9 cellular contexts compared by ENCODE assay signal in the genomic region with DNA sequence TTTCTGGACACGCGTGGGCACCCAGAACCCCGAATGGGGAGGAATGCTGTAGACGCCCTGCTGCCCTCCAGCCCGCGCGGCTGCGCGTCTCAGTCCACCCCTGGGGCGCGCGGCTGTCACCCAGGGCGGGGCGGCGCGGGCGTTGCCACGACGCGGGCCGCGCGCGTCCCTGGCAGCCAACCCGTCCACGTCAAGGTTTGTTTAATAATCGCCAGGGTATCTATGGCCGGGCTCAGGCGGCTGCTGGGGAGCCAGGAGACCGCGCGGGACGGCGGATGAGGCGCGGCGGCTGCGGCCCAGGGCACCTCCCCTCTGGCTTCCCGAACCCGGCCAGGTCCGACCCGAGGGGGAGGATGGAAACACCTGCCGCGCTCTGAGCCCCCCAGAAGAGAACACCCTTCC. TPM values are rescaled to one million over a fixed set of nuclear protein-coding genes. Genes with fewer than 3 reads are reported as not detected.
A peak's percentile ranks its signal among the peaks of the same experiment; 100 is the strongest.
DNase-seq lines count a peak whose midpoint lies in the region; TF ChIP-seq lines count a peak whose summit lies in the region.
"Had no signal": no experiment of that assay in that cellular context is flagged by ENCODE, and none has a peak within 500 bp of the region (broad histone marks: within the 10 kb centered on the region; RNA-seq: fewer than 3 reads in every experiment).

A gene with protein sequence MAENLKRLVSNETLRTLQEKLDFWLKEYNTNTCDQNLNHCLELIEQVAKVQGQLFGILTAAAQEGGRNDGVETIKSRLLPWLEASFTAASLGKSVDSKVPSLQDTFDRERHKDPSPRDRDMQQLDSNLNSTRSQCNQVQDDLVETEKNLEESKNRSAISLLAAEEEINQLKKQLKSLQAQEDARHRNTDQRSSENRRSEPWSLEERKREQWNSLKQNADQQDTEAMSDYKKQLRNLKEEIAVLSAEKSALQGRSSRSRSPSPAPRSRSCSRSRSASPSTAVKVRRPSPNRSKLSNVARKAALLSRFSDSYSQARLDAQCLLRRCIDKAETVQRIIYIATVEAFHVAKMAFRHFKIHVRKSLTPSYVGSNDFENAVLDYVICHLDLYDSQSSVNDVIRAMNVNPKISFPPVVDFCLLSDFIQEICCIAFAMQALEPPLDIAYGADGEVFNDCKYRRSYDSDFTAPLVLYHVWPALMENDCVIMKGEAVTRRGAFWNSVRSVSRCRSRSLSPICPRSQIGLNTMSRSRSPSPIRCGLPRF (plus strand): TSS at position 92 of the 402 bp plus-strand sequence. CDS start 401 bp downstream, outside the sequence.

- no peak within 1 kb of the TSS for H3T11ph ChIP-seq in H9 (ENCODE audit: low read length)

- no peak for TF ChIP-seq CTCF in H9 (conservative IDR thresholded peaks at IDR 0.05)
- TF ChIP-seq CTCF in fibroblast of lung (conservative IDR thresholded peaks at IDR 0.05 in 1 of 2, IDR thresholded peaks at IDR 0.05 in 1 of 2; ENCODE audit: low read depth in 1 of 2, low read length in 2 of 2) = no peak
- no peak for TF ChIP-seq CTCF in neural cell (IDR thresholded peaks at IDR 0.05; ENCODE audit: poor library complexity, severe bottlenecking)

- H3K9me3 Mint-ChIP-seq in H9 = peaks cover 13 to 14% of the 10 kb centered on the region in 2 experiments

- peak within 1 kb of the TSS; percentile 71 for H3K18ac ChIP-seq in H9 (ENCODE audit: insufficient read length, low read depth, low read length)

- H3K9me3 ChIP-seq in H9 (ENCODE audit: control insufficient read depth, low read depth, low read length) = no peaks in the 10 kb centered on the region
- 0 out of 2 replicates have a peak, but pooled peaks cover 6% of the 10 kb centered on the region for H3K9me3 ChIP-seq in SJSA1 (replicated peaks)
- H3K9me3 ChIP-seq in fibroblast of lung (ENCODE audit: control insufficient read depth, insufficient read depth, low read depth, low read length) = no peaks in the 10 kb centered on the region
- H3K9me3 ChIP-seq in neural cell (ENCODE audit: low read length) = peaks cover 11% of the 10 kb centered on the region

- H3K9ac ChIP-seq in H9 (ENCODE audit: extremely low read depth, insufficient read length, low read length) (peak within 1 kb of the TSS; percentile 21), fibroblast of lung (ENCODE audit: insufficient read depth, low read length) (peak within 1 kb of the TSS; percentile 39), neural cell (ENCODE audit: low read length) (no peak within 1 kb of the TSS)
- H3K9ac ChIP-seq: BLaER1 treated with 17β-estradiol and CSF1 and Interleukin-3, amounts not matched to agents 10 nM and 100 nM had no signal

- H2BK12ac ChIP-seq in H9 (ENCODE audit: insufficient read length, low read depth, low read length) = no peak within 1 kb of the TSS

- H3K4me1 ChIP-seq in H9 (ENCODE audit: insufficient read depth, low read length) (no peaks in the 10 kb centered on the region), SJSA1 (replicated peaks) (peaks cover 12% of the 10 kb centered on the region), fibroblast of lung (ENCODE audit: control insufficient read depth, extremely low read depth, insufficient read depth, low read length) (no peaks in the 10 kb centered on the region)

- no peaks in the 10 kb centered on the region; the same call in 1 of the 2 replicates for H3K27me3 ChIP-seq in H9 (ENCODE audit: insufficient read depth, low read length)
- peaks cover 52% of the 10 kb centered on the region for H3K27me3 ChIP-seq in SJSA1 (replicated peaks)
- H3K27me3 ChIP-seq in fibroblast of lung (ENCODE audit: control insufficient read depth, insufficient read depth, low read length) = no peaks in the 10 kb centered on the region
- H3K27me3 ChIP-seq in neural cell (ENCODE audit: insufficient read depth, low read depth, low read length) = peaks cover 27% of the 10 kb centered on the region
- H3K27me3 ChIP-seq: BLaER1 treated with 17β-estradiol and CSF1 and Interleukin-3, amounts not matched to agents 10 nM and 100 nM had no signal

- peak within 1 kb of the TSS; percentile 57 for H2AFZ ChIP-seq in H9 (ENCODE audit: low read length)
- H2AFZ ChIP-seq in fibroblast of lung (ENCODE audit: low read length) = peak within 1 kb of the TSS; percentile 74
- H2AFZ ChIP-seq in neural cell (ENCODE audit: low read depth, low read length) = no peak within 1 kb of the TSS

- peak; percentile 32 for DNase-seq in NCI-H146 (lab: John Stamatoyannopoulos, UW)
- no peak for DNase-seq in NCI-H146 treated with DMSO at 0.1 percent for 48 hours (lab: John Stamatoyannopoulos, UW; ENCODE audit: unreplicated experiment)
- DNase-seq in H9 = peak; percentile 28
- DNase-seq in SJSA1 (ENCODE audit: low read depth in 1 of 2, low spot score in 2 of 2) = no peak
- peak in 1 of 2 donors; percentile 41 for DNase-seq in fibroblast of lung (ENCODE audit: low read depth in 2 of 2)
- no peak for DNase-seq in NCI-H2107 treated with DMSO at 0.1 percent for 48 hours (lab: John Stamatoyannopoulos, UW; ENCODE audit: unreplicated experiment)
- no peak for DNase-seq in HT-29 (ENCODE audit: low spot score)

- peak within 1 kb of the TSS in 1 of 3 experiments; percentile 97; a peak in 2 of 7 replicates for H3K27ac Mint-ChIP-seq in H9

- no peak within 1 kb of the TSS for H4K91ac ChIP-seq in H9 (ENCODE audit: insufficient read length, low read depth, low read length)

- peaks cover 7 to 9% (median 8%) of the 10 kb centered on the region in 3 experiments; a peak in 6 of 7 replicates for H3K36me3 Mint-ChIP-seq in H9 (ENCODE audit: insufficient read depth in 1 of 3, low read depth in 3 of 3)

- peak within 1 kb of the TSS; percentile 82 to 85 for H3K4me3 Mint-ChIP-seq in H9

- H3K79me2 ChIP-seq in H9 (ENCODE audit: insufficient read depth, low read length) (no peaks in the 10 kb centered on the region), fibroblast of lung (ENCODE audit: control insufficient read depth, insufficient read depth, low read length) (no peaks in the 10 kb centered on the region), neural cell (replicated peaks; ENCODE audit: insufficient read depth, low read length) (no peaks in the 10 kb centered on the region)

- H3K4ac ChIP-seq in H9 (ENCODE audit: low read depth, low read length) = no peak within 1 kb of the TSS

- no peak for TF ChIP-seq RAD21 in neural cell (conservative IDR thresholded peaks at IDR 0.05)

- H3K9me2 ChIP-seq in neural cell (ENCODE audit: insufficient read depth, low read length) = no peaks in the 10 kb centered on the region

- H3K4me1 Mint-ChIP-seq in H9 = peaks cover 19 to 34% of the 10 kb centered on the region in 2 experiments

- H3K27ac ChIP-seq in H9 (ENCODE audit: insufficient read length, low read depth, low read length) (no peak within 1 kb of the TSS), SJSA1 (no peak within 1 kb of the TSS), fibroblast of lung (ENCODE audit: insufficient read depth, low read length) (peak within 1 kb of the TSS; percentile 70), neural cell (ENCODE audit: low read length) (no peak within 1 kb of the TSS)

- no peak within 1 kb of the TSS for H4K8ac ChIP-seq in H9 (replicated peaks; ENCODE audit: insufficient read length, low read depth, low read length)

- no peak within 1 kb of the TSS for H2BK20ac ChIP-seq in H9 (ENCODE audit: low read depth, low read length, poor library complexity, severe bottlenecking)

- H3K23ac ChIP-seq in H9 (ENCODE audit: insufficient read length, low read depth, low read length) = no peak within 1 kb of the TSS

- peak within 1 kb of the TSS; percentile 64 for H3K4me2 ChIP-seq in H9 (ENCODE audit: insufficient read depth, insufficient read length, low read length)
- peak within 1 kb of the TSS; percentile 71 for H3K4me2 ChIP-seq in fibroblast of lung (ENCODE audit: extremely low read depth, insufficient read depth, low read length)
- no peak within 1 kb of the TSS for H3K4me2 ChIP-seq in neural cell (ENCODE audit: low read length)

- H4K20me1 ChIP-seq in H9 (ENCODE audit: control insufficient read depth, insufficient read depth, insufficient read length) (no peaks in the 10 kb centered on the region), fibroblast of lung (ENCODE audit: control insufficient read depth, extremely low read depth, insufficient read depth, low read length) (no peaks in the 10 kb centered on the region), neural cell (ENCODE audit: insufficient read depth) (no peaks in the 10 kb centered on the region)
- H4K20me1 ChIP-seq: BLaER1 treated with 17β-estradiol and CSF1 and Interleukin-3, amounts not matched to agents 10 nM and 100 nM had no signal

- H3K36me3 ChIP-seq in SJSA1 = no peaks in the 10 kb centered on the region
- H3K36me3 ChIP-seq in fibroblast of lung (ENCODE audit: control insufficient read depth, insufficient read depth, low read length) = no peaks in the 10 kb centered on the region
- no peaks in the 10 kb centered on the region for H3K36me3 ChIP-seq in neural cell (ENCODE audit: insufficient read depth, low read length)

- H2AK5ac ChIP-seq in H9 (ENCODE audit: insufficient read length, low read length) = no peak within 1 kb of the TSS

- H2BK15ac ChIP-seq in H9 (ENCODE audit: low read depth, low read length) = no peak within 1 kb of the TSS

- no peak within 1 kb of the TSS for H2BK5ac ChIP-seq in H9 (ENCODE audit: insufficient read length, low read length)

- TF ChIP-seq EP300 in neural cell (conservative IDR thresholded peaks at IDR 0.05; ENCODE audit: poor library complexity, severe bottlenecking) = no peak

- no peak within 1 kb of the TSS for H3K56ac ChIP-seq in H9 (ENCODE audit: insufficient read length, low read depth, low read length)

- no peaks in the 10 kb centered on the region for H3K79me1 ChIP-seq in H9 (ENCODE audit: insufficient read depth, low read depth, low read length, poor library complexity, severe bottlenecking)

- peak within 1 kb of the TSS; percentile 37 for H3K4me3 ChIP-seq in SJSA1
- H3K4me3 ChIP-seq in fibroblast of lung (replicated peaks in 1 of 4; ENCODE audit: control extremely low read depth in 1 of 4, insufficient read depth in 1 of 4, low read depth in 3 of 4, low read length in 4 of 4) = peak within 1 kb of the TSS; percentile 70 to 85 (median 76)
- H3K4me3 ChIP-seq in neural cell (ENCODE audit: low read length) = peak within 1 kb of the TSS; percentile 60
- H3K4me3 ChIP-seq: BLaER1 treated with 17β-estradiol and CSF1 and Interleukin-3, amounts not matched to agents 10 nM and 100 nM had no signal

- no CpG with 5 or more reads among the region's 44 CpGs for WGBS in H9 (ENCODE audit: extremely low coverage, insufficient read length, low lambda C conversion rate)

- no peak within 1 kb of the TSS for H2BK120ac ChIP-seq in H9 (ENCODE audit: low read depth, low read length, poor library complexity, severe bottlenecking)

- H3K23me2 ChIP-seq in H9 (ENCODE audit: insufficient read length, low read depth, low read length, poor library complexity, severe bottlenecking) = peaks cover 10% of the 10 kb centered on the region

- H4K5ac ChIP-seq in H9 (ENCODE audit: insufficient read length, low read depth, low read length) = no peak within 1 kb of the TSS

- H3K27me3 Mint-ChIP-seq in H9 (ENCODE audit: low read depth) = peaks cover 22% of the 10 kb centered on the region

- H3K14ac ChIP-seq in H9 (ENCODE audit: insufficient read depth, low read length) = peak within 1 kb of the TSS; percentile 80; the same call in 1 of the 2 replicates

- H3F3A ChIP-seq in neural cell (ENCODE audit: insufficient read depth, low read length, poor library complexity, severe bottlenecking) = no peaks in the 10 kb centered on the region

RNA-seq across cellular contexts. Expression of the gene that starts here (rescaled TPM):
- total RNA-seq in H9 (2021) = 3.9 and 5.5 TPM in 2 replicates
- 0.11 TPM in 1 of 2 replicates, not detected in the other for total RNA-seq in SJSA1 (2014; rRNA removed; shearing (Covaris generic))
- 17.7 and 20.5 TPM in 2 replicates for total RNA-seq in fibroblast of lung
- polyA plus RNA-seq in fibroblast of lung = 7.2 and 11.5 TPM in 2 replicates
- polyA plus RNA-seq in fibroblast of lung (2012) = 4.8 and 9.7 TPM in 2 replicates
- polyA minus RNA-seq in fibroblast of lung (ENCODE audit: low replicate concordance) = 8.2 and 14.3 TPM in 2 replicates
- polyA plus RNA-seq in neural cell = 0.09 and 0.16 TPM in 2 replicates
- 0.23 TPM in 1 of 2 replicates, not detected in the other for polyA minus RNA-seq in neural cell
- 0.10 TPM in 1 of 2 replicates, not detected in the other for total RNA-seq in HT-29 (2014; rRNA removed; shearing (Covaris generic))

Comparison
In these comparisons a context has a peak if more than half of its experiments do, and no peak if none do; other contexts are left out.
1. DNase-seq: peak in NCI-H146 (single experiment) and H9 (single experiment); none in NCI-H146 treated with DMSO at 0.1 percent for 48 hours (single experiment), SJSA1 (0 of 2), NCI-H2107 treated with DMSO at 0.1 percent for 48 hours (single experiment) and HT-29 (single experiment).
2. Peak in every context shown above with its lines, with median percentiles within 50 percentile points of each other: H3K4me3 ChIP-seq.